Comparison of ENCODE assay signal across 26 cellular contexts in the genomic region with DNA sequence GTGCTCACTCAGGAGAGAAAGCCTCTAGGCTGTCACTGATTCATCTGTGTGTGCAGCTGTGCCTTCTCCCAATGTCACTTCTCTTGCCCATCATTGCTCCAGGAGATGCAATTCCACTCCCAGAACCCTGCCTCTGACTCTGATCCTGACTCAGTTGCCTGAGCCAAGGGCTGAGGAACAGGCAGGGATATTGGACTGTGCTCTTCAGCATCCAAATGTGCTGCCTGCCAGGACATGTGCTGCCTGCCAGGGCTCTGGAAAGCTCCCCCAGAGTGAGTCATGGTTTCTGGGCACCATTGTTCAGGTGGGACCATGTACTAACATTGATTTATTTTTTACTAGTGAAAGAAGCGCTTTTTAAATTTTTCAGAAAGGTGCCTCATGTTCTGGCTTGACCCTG.
"Had no signal": no experiment of that assay in that cellular context is flagged by ENCODE, and none has a peak within 500 bp of the region (broad histone marks: within the 10 kb centered on the region; RNA-seq: fewer than 3 reads in every experiment).

No MANE protein-coding gene starts in this region.

- H3K4me3 ChIP-seq: Peyer's patch had no signal

- H3K9me3 Mint-ChIP-seq: activated CD4-positive, alpha-beta T cell treated with anti-CD3 and anti-CD28 coated beads, Interleukin-2, amount 10 ng/mL, durations not matched to agents 24 days and 14 days; activated naive CD4-positive, alpha-beta T cell treated with anti-CD3 and anti-CD28 coated beads, Interleukin-2, amount 50 U/mL, for 24 hours; activated T-cell treated with anti-CD3 and anti-CD28 coated beads, Interleukin-2, amount 50 U/mL, for 24 hours; activated T-helper 1 cell treated with anti-CD3 and anti-CD28 coated beads, Interleukin-12 subunit alpha, Interleukin-12 subunit beta, Interleukin-2, Interleukin-4 antibody, amounts not matched to agents 30 ng/mL and 10 ng/mL and 1 ng/mL, durations not matched to agents 14 hours and 24 hours and 36 hours; T-helper 1 cell treated with Interleukin-12 subunit alpha and Interleukin-12 subunit beta and Interleukin-4 antibody, amounts not matched to agents 30 μg/mL and 1 μg/mL, for 36 hours had no signal

- H3K36me3 Mint-ChIP-seq: activated CD8-positive, alpha-beta memory T cell treated with anti-CD3 and anti-CD28 coated beads, Interleukin-2, amount 10 ng/mL, durations not matched to agents 7 days and 5 days; activated naive CD4-positive, alpha-beta T cell treated with anti-CD3 and anti-CD28 coated beads, Interleukin-2, amount 50 U/mL, for 24 hours had no signal

- H3K27me3 ChIP-seq: Peyer's patch had no signal

- H3K36me3 ChIP-seq: Peyer's patch had no signal

- DNase-seq: activated CD4-positive, alpha-beta T cell treated with anti-CD3 and anti-CD28 coated beads, Interleukin-2, amount 10 ng/mL, durations not matched to agents 24 days and 14 days; activated CD4-positive, alpha-beta T cell treated with anti-CD3 and anti-CD28 coated beads, Interleukin-2, amount 50 U/mL, for 48 hours; activated CD8-positive, alpha-beta memory T cell treated with anti-CD3 and anti-CD28 coated beads, Interleukin-2, amount 10 ng/mL, durations not matched to agents 7 days and 5 days; activated effector memory CD4-positive, alpha-beta T cell treated with Interleukin-2 at 50 U/mL for 16 hours; activated naive CD4-positive, alpha-beta T cell; activated T-cell treated with anti-CD3 and anti-CD28 coated beads, Interleukin-2, amount 50 U/mL, for 24 hours; aorta; IMR-90; Kasumi-1; KBM-7; NCI-H1092; NCI-H1417; NCI-H1694; NCI-H2029; NCI-H2107; NCI-H2171 treated with DMSO at 0.1 percent for 48 hours; NCI-H226; NCI-H510A; NCI-H69; NK-92 treated with Interleukin-12 subunit alpha and Interleukin-12 subunit beta, amount 100 ng/mL, for 24 hours; Peyer's patch; SHP77 treated with DMSO at 0.1 percent for 48 hours had no signal

- H3K4me3 Mint-ChIP-seq: activated CD4-positive, alpha-beta T cell treated with anti-CD3 and anti-CD28 coated beads, Interleukin-2, amount 10 ng/mL, durations not matched to agents 24 days and 14 days; activated CD8-positive, alpha-beta memory T cell treated with anti-CD3 and anti-CD28 coated beads, Interleukin-2, amount 10 ng/mL, durations not matched to agents 7 days and 5 days; activated naive CD4-positive, alpha-beta T cell treated with anti-CD3 and anti-CD28 coated beads, Interleukin-2, amount 50 U/mL, for 24 hours; activated T-cell treated with anti-CD3 and anti-CD28 coated beads, Interleukin-2, amount 50 U/mL, for 24 hours; activated T-helper 1 cell treated with anti-CD3 and anti-CD28 coated beads, Interleukin-12 subunit alpha, Interleukin-12 subunit beta, Interleukin-2, Interleukin-4 antibody, amounts not matched to agents 30 ng/mL and 10 ng/mL and 1 ng/mL, durations not matched to agents 14 hours and 24 hours and 36 hours; T-helper 1 cell treated with Interleukin-12 subunit alpha and Interleukin-12 subunit beta and Interleukin-4 antibody, amounts not matched to agents 30 μg/mL and 1 μg/mL, for 36 hours had no signal

- ATAC-seq: activated CD4-positive, CD25-positive, alpha-beta regulatory T cell treated with anti-CD3 and anti-CD28 coated beads, Interleukin-2, amount 50 U/mL, for 24 hours; activated CD8-positive, alpha-beta memory T cell treated with anti-CD3 and anti-CD28 coated beads, Interleukin-2, amount 10 ng/mL, durations not matched to agents 7 days and 5 days had no signal

- H3K27ac Mint-ChIP-seq: activated CD4-positive, alpha-beta T cell treated with anti-CD3 and anti-CD28 coated beads, Interleukin-2, amount 10 ng/mL, durations not matched to agents 24 days and 14 days; activated CD8-positive, alpha-beta memory T cell treated with anti-CD3 and anti-CD28 coated beads, Interleukin-2, amount 10 ng/mL, durations not matched to agents 7 days and 5 days; activated naive CD4-positive, alpha-beta T cell treated with anti-CD3 and anti-CD28 coated beads, Interleukin-2, amount 50 U/mL, for 24 hours; activated T-cell treated with anti-CD3 and anti-CD28 coated beads, Interleukin-2, amount 50 U/mL, for 24 hours; activated T-helper 1 cell treated with anti-CD3 and anti-CD28 coated beads, Interleukin-12 subunit alpha, Interleukin-12 subunit beta, Interleukin-2, Interleukin-4 antibody, amounts not matched to agents 30 ng/mL and 10 ng/mL and 1 ng/mL, durations not matched to agents 14 hours and 24 hours and 36 hours; T-helper 1 cell treated with Interleukin-12 subunit alpha and Interleukin-12 subunit beta and Interleukin-4 antibody, amounts not matched to agents 30 μg/mL and 1 μg/mL, for 36 hours had no signal

- H3K9me3 ChIP-seq: Peyer's patch had no signal

- H3K4me1 Mint-ChIP-seq: activated CD4-positive, alpha-beta T cell treated with anti-CD3 and anti-CD28 coated beads, Interleukin-2, amount 10 ng/mL, durations not matched to agents 24 days and 14 days; activated CD8-positive, alpha-beta memory T cell treated with anti-CD3 and anti-CD28 coated beads, Interleukin-2, amount 10 ng/mL, durations not matched to agents 7 days and 5 days; activated naive CD4-positive, alpha-beta T cell treated with anti-CD3 and anti-CD28 coated beads, Interleukin-2, amount 50 U/mL, for 24 hours had no signal

- H3K4me1 ChIP-seq: Peyer's patch had no signal

- H3K27ac ChIP-seq: Peyer's patch had no signal
